Comparison of ENCODE assay signal across 18 cellular contexts in genomic region chr9:68739631-68740174, GRCh38. TPM values are rescaled to one million over a fixed set of nuclear protein-coding genes. Genes with fewer than 3 reads are reported as not detected.
DNase-seq lines count a peak whose midpoint lies in the region; ATAC-seq, FAIRE-seq and TF ChIP-seq lines count a peak whose summit lies in the region.
"Had no signal": no experiment of that assay in that cellular context is flagged by ENCODE, and none has a peak within 500 bp of the region (broad histone marks: within the 10 kb centered on the region; RNA-seq: fewer than 3 reads in every experiment).

No MANE protein-coding gene starts in this region.

- H3K4me3 ChIP-seq in right cardiac atrium (ENCODE audit: low read length) (no peak overlapping the region), pancreas (no peak overlapping the region)
- H3K4me3 ChIP-seq: gastroesophageal sphincter had no signal

- FAIRE-seq in pancreas (lab: Jason Lieb, UNC) = no peak
- FAIRE-seq: G401.6 had no signal

- H3K9me3 Mint-ChIP-seq in WTC11 = no peaks in the 10 kb centered on the region
- no peaks in the 10 kb centered on the region for H3K9me3 Mint-ChIP-seq in activated naive CD4-positive, alpha-beta T cell treated with anti-CD3 and anti-CD28 coated beads, Interleukin-2, amount 50 U/mL, for 72 hours
- H3K9me3 Mint-ChIP-seq: stimulated activated naive CD8-positive, alpha-beta T cell treated with anti-CD3 and anti-CD28 coated beads, Interleukin-15, Interleukin-2, amounts not matched to agents 100 ng/mL and 50 ng/mL, for 24 hours had no signal

- intact Hi-C loops in right cardiac atrium (cut with DNase I) = no loop called here
- intact Hi-C loops in pancreas (cut with DNase I) = no loop called here

- H3K4me1 ChIP-seq in right cardiac atrium (ENCODE audit: control insufficient read depth, insufficient read depth, low read length) = peaks cover 13% of the 10 kb centered on the region
- H3K4me1 ChIP-seq in pancreas = peaks cover 9 to 15% (median 14%) of the 10 kb centered on the region in 3 donors
- H3K4me1 ChIP-seq: gastroesophageal sphincter had no signal

- no peaks in the 10 kb centered on the region for H3K36me3 Mint-ChIP-seq in WTC11
- H3K36me3 Mint-ChIP-seq in activated naive CD4-positive, alpha-beta T cell treated with anti-CD3 and anti-CD28 coated beads, Interleukin-2, amount 50 U/mL, for 72 hours = no peaks in the 10 kb centered on the region
- H3K36me3 Mint-ChIP-seq: immature natural killer cell had no signal

- CTCF ChIA-PET in WTC11 (lab: Charles Lee) = interaction anchor here (1.0 to 1.4 kb wide), 2 partner anchors 11 to 156 kb away, joined by 4 read pairs; no protein-coding TSS in a partner anchor

- H3K36me3 ChIP-seq in pancreas = no peaks in the 10 kb centered on the region
- H3K36me3 ChIP-seq: gastroesophageal sphincter had no signal

- H3K27ac ChIP-seq in right cardiac atrium (ENCODE audit: low read length) (peak overlapping the region; percentile 70), pancreas (peak overlapping the region in 1 of 4 donors; percentile 15)
- H3K27ac ChIP-seq: gastroesophageal sphincter had no signal

- no peaks in the 10 kb centered on the region for H3K27me3 ChIP-seq in right cardiac atrium (ENCODE audit: control insufficient read depth, insufficient read depth)
- no peaks in the 10 kb centered on the region for H3K27me3 ChIP-seq in pancreas
- H3K27me3 ChIP-seq: gastroesophageal sphincter had no signal

- H3K27me3 Mint-ChIP-seq in WTC11 (ENCODE audit: low read depth) = no peaks in the 10 kb centered on the region

- WGBS in right cardiac atrium = 39% methylated on average over 2 of the region's 2 CpGs
- WGBS in pancreas, 2 donors = 42 to 54% methylated on average over 2 of the region's 2 CpGs

- DNase-seq in HT-29 (ENCODE audit: low spot score) (peak; percentile 85), WTC11 (ENCODE audit: low spot score) (no peak), right cardiac atrium (no peak), pancreas (peak in 2 of 6 donors; percentile 17 to 22), cerebellar cortex (ENCODE audit: low spot score) (no peak)
- no peak for DNase-seq in effector CD4-positive, alpha-beta T cell
- DNase-seq in activated naive CD4-positive, alpha-beta T cell treated with anti-CD3 and anti-CD28 coated beads, Interleukin-2, amount 50 U/mL, for 72 hours (ENCODE audit: low spot score in 2 of 2) = no peak
- DNase-seq: activated CD8-positive, alpha-beta memory T cell treated with anti-CD3 and anti-CD28 coated beads for 24 hours; COR-L47; immature natural killer cell; NCI-H1092 treated with DMSO at 0.1 percent for 48 hours; stimulated activated CD4-positive, alpha-beta T cell treated with anti-CD3 and anti-CD28 coated beads, Interleukin-12 subunit alpha, Interleukin-12 subunit beta, amount 100 ng/mL, for 4 hours had no signal

- no peaks in the 10 kb centered on the region for H3K9me3 ChIP-seq in right cardiac atrium (ENCODE audit: control insufficient read depth, low read length)
- H3K9me3 ChIP-seq in pancreas = no peaks in the 10 kb centered on the region
- H3K9me3 ChIP-seq: gastroesophageal sphincter had no signal

- TF ChIP-seq CTCF in WTC11 (IDR thresholded peaks at IDR 0.05) (no peak), pancreas (IDR thresholded peaks at IDR 0.05) (no peak)

- POLR2A ChIA-PET in WTC11 (lab: Charles Lee) = no interaction called here

- peaks cover 29% of the 10 kb centered on the region for H3K4me1 Mint-ChIP-seq in WTC11
- H3K4me1 Mint-ChIP-seq: immature natural killer cell had no signal

- no peak overlapping the region for H3K4me3 Mint-ChIP-seq in WTC11
- H3K4me3 Mint-ChIP-seq: immature natural killer cell; stimulated activated naive CD8-positive, alpha-beta T cell treated with anti-CD3 and anti-CD28 coated beads, Interleukin-15, Interleukin-2, amounts not matched to agents 100 ng/mL and 50 ng/mL, for 24 hours had no signal

- H3K27ac Mint-ChIP-seq in WTC11 = no peak overlapping the region
- H3K27ac Mint-ChIP-seq in activated naive CD4-positive, alpha-beta T cell treated with anti-CD3 and anti-CD28 coated beads, Interleukin-2, amount 50 U/mL, for 72 hours = no peak overlapping the region
- H3K27ac Mint-ChIP-seq: immature natural killer cell; stimulated activated naive CD8-positive, alpha-beta T cell treated with anti-CD3 and anti-CD28 coated beads, Interleukin-15, Interleukin-2, amounts not matched to agents 100 ng/mL and 50 ng/mL, for 24 hours had no signal

- ATAC-seq in WTC11 (peak; percentile 28), right cardiac atrium (peak; percentile 46 to 70), pancreas (peak; percentile 59 to 93 (median 84)), HG03469 (IDR thresholded peaks at IDR 0.05; ENCODE audit: unreplicated experiment) (no peak)
- ATAC-seq in activated naive CD4-positive, alpha-beta T cell treated with anti-CD3 and anti-CD28 coated beads, Interleukin-2, amount 50 U/mL, for 72 hours = no peak
- ATAC-seq: gastroesophageal sphincter, SK-N-SH treated with all-trans-retinoic acid at 6 μM for 48 hours had no signal

TF ChIP-seq in WTC11, 78 proteins besides CTCF, POLR2A, EP300 and RAD21:
- TF ChIP-seq, protein P1, sequence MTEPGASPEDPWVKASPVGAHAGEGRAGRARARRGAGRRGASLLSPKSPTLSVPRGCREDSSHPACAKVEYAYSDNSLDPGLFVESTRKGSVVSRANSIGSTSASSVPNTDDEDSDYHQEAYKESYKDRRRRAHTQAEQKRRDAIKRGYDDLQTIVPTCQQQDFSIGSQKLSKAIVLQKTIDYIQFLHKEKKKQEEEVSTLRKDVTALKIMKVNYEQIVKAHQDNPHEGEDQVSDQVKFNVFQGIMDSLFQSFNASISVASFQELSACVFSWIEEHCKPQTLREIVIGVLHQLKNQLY (CRISPR knock-in tag; IDR thresholded peaks at IDR 0.05) = no peak
- no peak for TF ChIP-seq RELA (CRISPR knock-in tag; IDR thresholded peaks at IDR 0.05; ENCODE audit: borderline replicate concordance)
- no peak for TF ChIP-seq FOXK1 (CRISPR knock-in tag; IDR thresholded peaks at IDR 0.05)
- TF ChIP-seq GABPB1 (CRISPR knock-in tag; IDR thresholded peaks at IDR 0.05) = peak; percentile 37; the same call in 1 of the 2 replicates
- no peak for TF ChIP-seq ZNF121 (CRISPR knock-in tag; IDR thresholded peaks at IDR 0.05)

RNA-seq across cellular contexts. Expression of gene PIP5K1B, which starts 34.7 kb away (rescaled TPM):
- 1.1 and 1.2 TPM in 2 replicates for total RNA-seq in HT-29 (2014; rRNA removed; shearing (Covaris generic))
- total RNA-seq in WTC11 (2021) = 5.2 to 6.0 TPM (median 5.7 TPM) in 3 replicates
- total RNA-seq in right cardiac atrium = 10 to 100 TPM; 38.1 to 81.5 (median 70.0) TPM
- 37.8 TPM for polyA plus RNA-seq in right cardiac atrium
- 1 to 10 TPM; 5.3 to 6.9 (median 6.4) TPM for total RNA-seq in pancreas
- 1 to 10 TPM; 1.3 to 1.5 TPM for polyA plus RNA-seq in pancreas
- total RNA-seq in activated naive CD4-positive, alpha-beta T cell treated with anti-CD3 and anti-CD28 coated beads, Interleukin-2, amount 50 U/mL, for 72 hours = 1 to 10 TPM in 1 of 2 donors, under 1 TPM in 1; 0.55 to 2.1 TPM
- total RNA-seq: chondrocyte had no signal
- polyA plus RNA-seq: immature natural killer cell had no signal

Comparison
In these comparisons a context has a peak if more than half of its experiments do, and no peak if none do; other contexts are left out.
1. ATAC-seq: peak in WTC11 (single experiment), right cardiac atrium (2 of 2) and pancreas (4 of 4); none in HG03469 (single experiment) and activated naive CD4-positive, alpha-beta T cell treated with anti-CD3 and anti-CD28 coated beads, Interleukin-2, amount 50 U/mL, for 72 hours (0 of 2).